In genomic region chr3:49929333-49930240, GRCh38 we compare ENCODE assay signal across 8 cellular contexts. TPM values are rescaled to one million over a fixed set of nuclear protein-coding genes. Genes with fewer than 3 reads are reported as not detected.
DNase-seq lines count a peak whose midpoint lies in the region; ATAC-seq and TF ChIP-seq lines count a peak whose summit lies in the region.

TSS of gene MON1A (minus strand) at chr3:49929811. CDS start at chr3:49913346, 16,465 bp downstream.

- H3K27me3 Mint-ChIP-seq in activated CD4-positive, alpha-beta T cell treated with anti-CD3 and anti-CD28 coated beads, Interleukin-2, amount 10 ng/mL, durations not matched to agents 7 days and 5 days = no peaks in the 10 kb centered on the region

- H3K4me2 ChIP-seq in BLaER1 treated with 17β-estradiol and CSF1 and Interleukin-3, amounts not matched to agents 10 nM and 100 nM = peak within 1 kb of the TSS; percentile 85 to 96 (median 91)

- H3K9me3 ChIP-seq in BLaER1 treated with 17β-estradiol and CSF1 and Interleukin-3, amounts not matched to agents 10 nM and 100 nM (replicated peaks in 1 of 11) = no peaks in the 10 kb centered on the region

- peak within 1 kb of the TSS; percentile 73 to 93 (median 86) for H3K4me3 ChIP-seq in BLaER1 treated with 17β-estradiol and CSF1 and Interleukin-3, amounts not matched to agents 10 nM and 100 nM

- peak; percentile 81 to 95 for DNase-seq in NCI-H526 (lab: John Stamatoyannopoulos, UW)
- peak; percentile 89 for DNase-seq in activated CD4-positive, alpha-beta T cell treated with anti-CD3 and anti-CD28 coated beads, Interleukin-2, amount 10 ng/mL, durations not matched to agents 7 days and 5 days
- peak; percentile 66 for DNase-seq in cortex of kidney (lab: John Stamatoyannopoulos, UW)
- DNase-seq in left lobe of liver (ENCODE audit: low spot score) = peak; percentile 99
- peak; percentile 72 for DNase-seq in stimulated activated CD4-positive, alpha-beta T cell treated with anti-CD3 and anti-CD28 coated beads, Interleukin-2, amount 100 ng/mL, for 4 hours (ENCODE audit: low read depth)

- H3K27ac ChIP-seq in BLaER1 treated with 17β-estradiol and CSF1 and Interleukin-3, amounts not matched to agents 10 nM and 100 nM = peak within 1 kb of the TSS; percentile 55 to 84 (median 78); a peak in 21 of 22 replicates

- peaks cover 0 to 11% (median 0%) of the 10 kb centered on the region in 11 experiments; a peak in 3 of 22 replicates for H4K20me1 ChIP-seq in BLaER1 treated with 17β-estradiol and CSF1 and Interleukin-3, amounts not matched to agents 10 nM and 100 nM

- peak within 1 kb of the TSS; percentile 78 to 92 (median 86) for H3K9ac ChIP-seq in BLaER1 treated with 17β-estradiol and CSF1 and Interleukin-3, amounts not matched to agents 10 nM and 100 nM

- peak within 1 kb of the TSS; percentile 81 for H3K4me3 Mint-ChIP-seq in activated CD4-positive, alpha-beta T cell treated with anti-CD3 and anti-CD28 coated beads, Interleukin-2, amount 10 ng/mL, durations not matched to agents 7 days and 5 days

- peaks cover 31% of the 10 kb centered on the region for H3K4me1 Mint-ChIP-seq in activated CD4-positive, alpha-beta T cell treated with anti-CD3 and anti-CD28 coated beads, Interleukin-2, amount 10 ng/mL, durations not matched to agents 7 days and 5 days

- peaks cover 1% of the 10 kb centered on the region for H3K36me3 Mint-ChIP-seq in activated CD4-positive, alpha-beta T cell treated with anti-CD3 and anti-CD28 coated beads, Interleukin-2, amount 10 ng/mL, durations not matched to agents 7 days and 5 days (ENCODE audit: low read depth)

- H3K27me3 ChIP-seq in BLaER1 treated with 17β-estradiol and CSF1 and Interleukin-3, amounts not matched to agents 10 nM and 100 nM = no peaks in the 10 kb centered on the region

- H3K27ac Mint-ChIP-seq in activated CD4-positive, alpha-beta T cell treated with anti-CD3 and anti-CD28 coated beads, Interleukin-2, amount 10 ng/mL, durations not matched to agents 7 days and 5 days = peak within 1 kb of the TSS; percentile 83

- peaks cover 30 to 39% (median 35%) of the 10 kb centered on the region in 10 experiments for H3K4me1 ChIP-seq in BLaER1 treated with 17β-estradiol and CSF1 and Interleukin-3, amounts not matched to agents 10 nM and 100 nM

- H3K9me3 Mint-ChIP-seq in activated CD4-positive, alpha-beta T cell treated with anti-CD3 and anti-CD28 coated beads, Interleukin-2, amount 10 ng/mL, durations not matched to agents 7 days and 5 days = no peaks in the 10 kb centered on the region

- POLR2A ChIA-PET in activated CD4-positive, alpha-beta T cell treated with anti-CD3 and anti-CD28 coated beads, Interleukin-2, amount 10 ng/mL, durations not matched to agents 7 days and 5 days (lab: Charles Lee) = no interaction called here

- TF ChIP-seq POLR2A in GM19099 (IDR thresholded peaks at IDR 0.05; ENCODE audit: extremely low read depth, insufficient read length, low read depth) = peak; percentile 68

- peaks cover 0 to 2% (median 0%) of the 10 kb centered on the region in 11 experiments; a peak in 2 of 22 replicates for H3K36me3 ChIP-seq in BLaER1 treated with 17β-estradiol and CSF1 and Interleukin-3, amounts not matched to agents 10 nM and 100 nM

- CTCF ChIA-PET in activated CD4-positive, alpha-beta T cell treated with anti-CD3 and anti-CD28 coated beads, Interleukin-2, amount 10 ng/mL, durations not matched to agents 7 days and 5 days (lab: Charles Lee) = interaction anchor here (0.6 to 1.7 kb wide), 10 partner anchors 9 to 163 kb away, joined by 3 to 8 read pairs (median 4); partner anchors contain the start of genes INKA1 and RBM6

- ATAC-seq in HG03378 (IDR thresholded peaks at IDR 0.05; ENCODE audit: unreplicated experiment) = peak; percentile 77
- ATAC-seq in left lobe of liver = peak; percentile 96

RNA-seq across cellular contexts. Expression of gene MON1A, which starts in this region (rescaled TPM):
- 10 to 100 TPM; 12.8 to 14.1 TPM for total RNA-seq in activated CD4-positive, alpha-beta T cell treated with anti-CD3 and anti-CD28 coated beads, Interleukin-2, amount 10 ng/mL, durations not matched to agents 7 days and 5 days
- total RNA-seq in left lobe of liver = 9.4 TPM

Comparison
In these comparisons a context has a peak if more than half of its experiments do, and no peak if none do; other contexts are left out.
1. Peak in every context shown above with its lines: DNase-seq, ATAC-seq, H3K4me3 ChIP-seq and H3K27ac ChIP-seq.